In genomic region chr17:40097931-40098845, GRCh38 we compare ENCODE assay signal across 8 cellular contexts. TPM values are rescaled to one million over a fixed set of nuclear protein-coding genes. Genes with fewer than 3 reads are reported as not detected.
DNase-seq lines count a peak whose midpoint lies in the region; ATAC-seq and TF ChIP-seq lines count a peak whose summit lies in the region.

No MANE protein-coding gene starts in this region.

- H3K36me3 Mint-ChIP-seq in CD14-positive monocyte, result peaks cover 26 to 30% of the 10 kb centered on the region in 2 donors
- H3K36me3 Mint-ChIP-seq in MCF 10A (ENCODE audit: insufficient read depth, unreplicated experiment), result peaks cover 53% of the 10 kb centered on the region

- H3K4me3 Mint-ChIP-seq in CD14-positive monocyte (peak overlapping the region; percentile 85 to 87), MCF 10A (ENCODE audit: unreplicated experiment) (peak overlapping the region; percentile 95)

- DNase-seq in CD14-positive monocyte (ENCODE audit: low spot score) (peak; percentile 84), LoVo (ENCODE audit: low spot score) (peak; percentile 70), MCF 10A (ENCODE audit: unreplicated experiment) (peak; percentile 87), right lobe of liver (peak; percentile 89 to 95 (median 95)), globus pallidus (ENCODE audit: low spot score) (no peak)

- BruUV-seq in MCF 10A (replicated peaks; lab: Mats Ljungman, UMichigan), result no TSS peak

- H3K27ac Mint-ChIP-seq in CD14-positive monocyte (peak overlapping the region; percentile 96 to 99 (median 98)), MCF 10A (ENCODE audit: low read depth, unreplicated experiment) (peak overlapping the region; percentile 94)

- H3K9me3 Mint-ChIP-seq in CD14-positive monocyte, result peaks cover 0 to 5% (median 0%) of the 10 kb centered on the region in 7 donors
- H3K9me3 Mint-ChIP-seq in MCF 10A (ENCODE audit: unreplicated experiment), result no peaks in the 10 kb centered on the region

- 12% methylated on average over 6 of the region's 9 CpGs for WGBS in right lobe of liver (ENCODE audit: insufficient coverage, low coverage, low lambda C conversion rate, missing lambda C conversion rate)
- 84% methylated on average over 9 of the region's 9 CpGs for WGBS in thymus

- intact Hi-C loops in CD14-positive monocyte (cut with micrococcal nuclease), result loop anchor here (2.0 to 5.0 kb wide), 3 partner anchors 36 to 225 kb away; partner anchors contain the start of gene THRA (in 2 of the 2)
- intact Hi-C loops in MCF 10A (cut with micrococcal nuclease), result no loop called here
- intact Hi-C loops in right lobe of liver (cut with DNase I), result no loop called here

- TF ChIP-seq POLR2A in right lobe of liver (IDR thresholded peaks at IDR 0.05), result peak; percentile 43

- H3K4me1 ChIP-seq in right lobe of liver (peaks cover 2 to 58% (median 34%) of the 10 kb centered on the region in 4 donors), thymus (ENCODE audit: control insufficient read depth, insufficient read depth, low read length) (peaks cover 67% of the 10 kb centered on the region)

- CTCF ChIA-PET in MCF 10A (lab: Yijun Ruan, JAX), result interaction anchor here (0.5 to 8.0 kb wide), 14 partner anchors 8 to 705 kb away, joined by 3 to 86 read pairs (median 3); partner anchors contain the start of gene MED24

- H3K4me1 Mint-ChIP-seq in CD14-positive monocyte (peaks cover 80% of the 10 kb centered on the region), MCF 10A (ENCODE audit: insufficient read depth, unreplicated experiment) (peaks cover 31% of the 10 kb centered on the region)

- H3K36me3 ChIP-seq in right lobe of liver (peaks cover 0 to 43% (median 27%) of the 10 kb centered on the region in 4 donors), thymus (ENCODE audit: control insufficient read depth, insufficient read depth) (peaks cover 28% of the 10 kb centered on the region)

- ATAC-seq in right lobe of liver (peak; percentile 32 to 52 (median 48)), HG03159 (IDR thresholded peaks at IDR 0.05; ENCODE audit: unreplicated experiment) (no peak), GM19328 (IDR thresholded peaks at IDR 0.05; ENCODE audit: unreplicated experiment) (no peak)

- H3K27ac ChIP-seq in right lobe of liver (peak overlapping the region; percentile 90 to 95 (median 93)), thymus (ENCODE audit: low read depth) (peak overlapping the region; percentile 88)

- TF ChIP-seq CTCF in CD14-positive monocyte (IDR thresholded peaks at IDR 0.05) (no peak), MCF 10A (IDR thresholded peaks at IDR 0.05; ENCODE audit: unreplicated experiment) (no peak), right lobe of liver (IDR thresholded peaks at IDR 0.05) (no peak)

- POLR2A ChIA-PET in MCF 10A (lab: Yijun Ruan, JAX), result interaction anchor here (0.6 to 7.5 kb wide), 31 partner anchors 8 to 856 kb away, joined by 3 to 340 read pairs (median 12); partner anchors contain the start of genes CASC3, CSF3, MED24 and MSL1

- H3K4me3 ChIP-seq in right lobe of liver, result peak overlapping the region; percentile 44 to 66 (median 47)
- H3K4me3 ChIP-seq in thymus (ENCODE audit: low read length), result peak overlapping the region; percentile 67

- H3K9me3 ChIP-seq in right lobe of liver, result no peaks in the 10 kb centered on the region
- H3K9me3 ChIP-seq in thymus (ENCODE audit: control insufficient read depth), result no peaks in the 10 kb centered on the region

- H3K27me3 ChIP-seq in right lobe of liver (no peaks in the 10 kb centered on the region), thymus (ENCODE audit: control insufficient read depth, insufficient read depth) (no peaks in the 10 kb centered on the region)

- peaks cover 0 to 5% (median 0%) of the 10 kb centered on the region in 3 donors for H3K27me3 Mint-ChIP-seq in CD14-positive monocyte (ENCODE audit: low read depth in 3 of 3)
- no peaks in the 10 kb centered on the region for H3K27me3 Mint-ChIP-seq in MCF 10A (ENCODE audit: insufficient read depth, unreplicated experiment)

RNA-seq across cellular contexts. Expression of gene NR1D1, which starts 2.2 kb away (rescaled TPM):
- polyA plus RNA-seq in CD14-positive monocyte (under 1 TPM; 0.28 to 0.31 TPM), thymus (3.2 TPM)
- total RNA-seq in MCF 10A (2022) (7.5 and 8.8 TPM in 2 replicates), right lobe of liver (10 to 100 TPM in 4 of 6 experiments, 1 to 10 TPM in 2; 6.9 to 29.8 (median 16.0) TPM)

RNA-seq across cellular contexts. Expression of gene MSL1, which starts 23.6 kb away (rescaled TPM):
- polyA plus RNA-seq in CD14-positive monocyte (10 to 100 TPM in 1 of 2 donors, 1 to 10 TPM in 1; 10.0 to 11.4 TPM), thymus (126 TPM)
- total RNA-seq in MCF 10A (2022) (59.8 and 62.2 TPM in 2 replicates), right lobe of liver (10 to 100 TPM; 31.1 to 43.8 (median 36.0) TPM)

RNA-seq across cellular contexts. Expression of gene THRA, which starts 35.4 kb away (rescaled TPM):
- polyA plus RNA-seq in CD14-positive monocyte (1 to 10 TPM; 2.5 to 3.8 TPM), thymus (14.3 TPM)
- total RNA-seq in MCF 10A (2022) (5.5 and 6.4 TPM in 2 replicates), right lobe of liver (1 to 10 TPM; 3.7 to 9.4 (median 7.7) TPM)

RNA-seq across cellular contexts. Expression of gene CASC3, which starts 42.1 kb away (rescaled TPM):
- polyA plus RNA-seq in CD14-positive monocyte (10 to 100 TPM; 19.0 to 30.2 TPM), thymus (38.3 TPM)
- total RNA-seq in MCF 10A (2022) (73.5 and 78.3 TPM in 2 replicates), right lobe of liver (10 to 100 TPM; 19.6 to 31.5 (median 25.9) TPM)

RNA-seq across cellular contexts. Expression of gene MED24, which starts 44.0 kb away (rescaled TPM):
- polyA plus RNA-seq in CD14-positive monocyte (10 to 100 TPM; 24.9 to 34.1 TPM), thymus (49.5 TPM)
- total RNA-seq in MCF 10A (2022) (66.6 and 88.5 TPM in 2 replicates), right lobe of liver (10 to 100 TPM; 29.0 to 38.2 (median 35.9) TPM)

Comparison
In these comparisons a context has a peak if more than half of its experiments do, and no peak if none do; other contexts are left out.
1. ATAC-seq: peak in right lobe of liver (4 of 4); none in HG03159 (single experiment) and GM19328 (single experiment).
2. intact Hi-C loops: an anchor here in CD14-positive monocyte (2.0 to 5.0 kb wide); none called in MCF 10A and right lobe of liver.